Comparison of ENCODE assay signal across 9 cellular contexts in genomic region chr1:94463765-94464330, GRCh38. TPM values are rescaled to one million over a fixed set of nuclear protein-coding genes. Genes with fewer than 3 reads are reported as not detected.
A peak's percentile ranks its signal among the peaks of the same experiment; 100 is the strongest.
DNase-seq lines count a peak whose midpoint lies in the region; ATAC-seq, FAIRE-seq and TF ChIP-seq lines count a peak whose summit lies in the region.
"Had no signal": no experiment of that assay in that cellular context is flagged by ENCODE, and none has a peak within 500 bp of the region (broad histone marks: within the 10 kb centered on the region; RNA-seq: fewer than 3 reads in every experiment).

No MANE protein-coding gene starts in this region.

- peak; percentile 34 for DNase-seq in Calu3
- peak; percentile 10 for DNase-seq in H7
- DNase-seq in NCI-H82 (lab: John Stamatoyannopoulos, UW) = peak; percentile 78
- peak; percentile 56 for DNase-seq in bronchial epithelial cell (ENCODE audit: low read depth)
- no peak for DNase-seq in left lung
- no peak for DNase-seq in HK-2 (ENCODE audit: unreplicated experiment)
- no peak for DNase-seq in neuronal stem cell (ENCODE audit: low spot score)

- H3K27me3 ChIP-seq in H7 (ENCODE audit: control insufficient read depth, insufficient read depth, low read length) = no peaks in the 10 kb centered on the region; the same call in 1 of the 2 replicates
- H3K27me3 ChIP-seq in bronchial epithelial cell (ENCODE audit: control insufficient read depth, insufficient read depth, low read length) = no peaks in the 10 kb centered on the region
- H3K27me3 ChIP-seq in left lung = no peaks in the 10 kb centered on the region
- H3K27me3 ChIP-seq in neuronal stem cell (ENCODE audit: control insufficient read depth in 3 of 3, insufficient read depth in 3 of 3, low read depth in 1 of 3, low read length in 3 of 3) = no peaks in the 10 kb centered on the region

- intact Hi-C loops in Calu3 (cut with micrococcal nuclease; ENCODE audit: unreplicated experiment) = loop anchor here (1.0 to 10.0 kb wide), 5 partner anchors 47 to 438 kb away; partner anchors contain the start of gene ABCD3
- intact Hi-C loops in left lung (cut with DNase I) = no loop called here

- no peaks in the 10 kb centered on the region; the same call in 1 of the 2 replicates for H3K36me3 ChIP-seq in H7 (replicated peaks; ENCODE audit: control insufficient read depth, insufficient read depth, low read length)
- H3K36me3 ChIP-seq in bronchial epithelial cell (ENCODE audit: control insufficient read depth, insufficient read depth, low read length) = peaks cover 4% of the 10 kb centered on the region
- peaks cover 0 to 9% of the 10 kb centered on the region in 2 donors for H3K36me3 ChIP-seq in left lung
- peaks cover 7 to 63% of the 10 kb centered on the region in 2 donors for H3K36me3 ChIP-seq in neuronal stem cell (replicated peaks in 1 of 2; ENCODE audit: control insufficient read depth in 2 of 2, insufficient read depth in 2 of 2, low read length in 2 of 2)

- FAIRE-seq in bronchial epithelial cell (lab: Jason Lieb, UNC) = no peak

- H3K36me3 Mint-ChIP-seq in Calu3 (ENCODE audit: insufficient read depth, unreplicated experiment) = no peaks in the 10 kb centered on the region

- H2AK5ac ChIP-seq in neuronal stem cell (ENCODE audit: low read depth, low read length) = no peak overlapping the region

- no peak overlapping the region for H2BK120ac ChIP-seq in neuronal stem cell (ENCODE audit: low read depth, low read length)

- no peaks in the 10 kb centered on the region for H3K79me1 ChIP-seq in neuronal stem cell (ENCODE audit: low read depth, low read length)

- no CpG with 5 or more reads among the region's 3 CpGs for WGBS in neuronal stem cell (ENCODE audit: extremely low coverage in 2 of 2, insufficient read length in 2 of 2, insufficient replicate concordance in 1 of 2), 2 donors

- no peak overlapping the region for H3K4me3 ChIP-seq in H7 (ENCODE audit: insufficient read depth, low read depth, low read length)
- H3K4me3 ChIP-seq in bronchial epithelial cell (ENCODE audit: low read depth, low read length) = no peak overlapping the region
- no peak overlapping the region for H3K4me3 ChIP-seq in left lung
- no peak overlapping the region for H3K4me3 ChIP-seq in neuronal stem cell (ENCODE audit: low read length in 2 of 2)

- BruUV-seq in Calu3 (replicated peaks; lab: Mats Ljungman, UMichigan) = no TSS peak

- H3K9ac ChIP-seq in neuronal stem cell (ENCODE audit: low read depth, low read length, poor library complexity) = no peak overlapping the region

- TF ChIP-seq CTCF in Calu3 (IDR thresholded peaks at IDR 0.05; ENCODE audit: unreplicated experiment) (peak; percentile 63), bronchial epithelial cell (IDR thresholded peaks at IDR 0.05; ENCODE audit: insufficient read depth, low read length, severe bottlenecking) (peak; percentile 41), left lung (IDR thresholded peaks at IDR 0.05) (peak; percentile 18 to 40)

- no peak overlapping the region for H4K8ac ChIP-seq in neuronal stem cell (ENCODE audit: low read depth, low read length)

- no peak overlapping the region for H3K4ac ChIP-seq in neuronal stem cell (ENCODE audit: low read length)

- H3K23ac ChIP-seq in neuronal stem cell (ENCODE audit: low read depth, low read length, poor library complexity) = no peak overlapping the region

- peaks cover 8 to 14% of the 10 kb centered on the region in 2 donors for H3K4me1 ChIP-seq in left lung
- H3K4me1 ChIP-seq in neuronal stem cell (ENCODE audit: control insufficient read depth in 2 of 2, insufficient read depth in 1 of 2, low read depth in 1 of 2, low read length in 2 of 2) = no peaks in the 10 kb centered on the region

- CTCF ChIA-PET in Calu3 (lab: Charles Lee) = interaction anchor here (0.5 to 2.5 kb wide), 11 partner anchors 37 to 437 kb away, joined by 3 to 18 read pairs (median 4); no protein-coding TSS in a partner anchor

- H2BK5ac ChIP-seq in neuronal stem cell (ENCODE audit: low read length) = no peak overlapping the region

- no peak overlapping the region for H2BK15ac ChIP-seq in neuronal stem cell (ENCODE audit: low read length)

- H3K9me3 ChIP-seq in left lung (no peaks in the 10 kb centered on the region), neuronal stem cell (replicated peaks in 1 of 2; ENCODE audit: control insufficient read depth in 2 of 2, insufficient read depth in 1 of 2, low read depth in 1 of 2, low read length in 2 of 2) (peaks cover 4 to 8% of the 10 kb centered on the region in 2 donors)

- no peak overlapping the region for H2BK12ac ChIP-seq in neuronal stem cell (ENCODE audit: low read length)

- H3K18ac ChIP-seq in neuronal stem cell (ENCODE audit: low read length) = no peak overlapping the region

- H3K4me2 ChIP-seq in neuronal stem cell (ENCODE audit: insufficient read depth, low read length, poor library complexity, severe bottlenecking) = no peak overlapping the region

- H3K27me3 Mint-ChIP-seq in Calu3 (ENCODE audit: unreplicated experiment) = no peaks in the 10 kb centered on the region

- ATAC-seq in left lung (peak; percentile 95), HG03196 (IDR thresholded peaks at IDR 0.05; ENCODE audit: unreplicated experiment) (no peak)

- no peak overlapping the region for H3K4me3 Mint-ChIP-seq in Calu3 (ENCODE audit: low read depth, unreplicated experiment)
- H3K4me3 Mint-ChIP-seq: T-helper 1 cell treated with Interleukin-12 subunit alpha and Interleukin-12 subunit beta and Interleukin-4 antibody, amounts not matched to agents 30 μg/mL and 1 μg/mL, for 36 hours had no signal

- H3K27ac Mint-ChIP-seq in Calu3 (ENCODE audit: unreplicated experiment) = peak overlapping the region; percentile 13
- H3K27ac Mint-ChIP-seq: T-helper 1 cell treated with Interleukin-12 subunit alpha and Interleukin-12 subunit beta and Interleukin-4 antibody, amounts not matched to agents 30 μg/mL and 1 μg/mL, for 36 hours had no signal

- H3K27ac ChIP-seq in left lung (peak overlapping the region in 1 of 2 donors; percentile 36), neuronal stem cell (replicated peaks; ENCODE audit: low read length) (no peak overlapping the region)

- H3K14ac ChIP-seq in neuronal stem cell (ENCODE audit: low read length) = no peak overlapping the region

- H3K4me1 Mint-ChIP-seq in Calu3 (ENCODE audit: low read depth, unreplicated experiment) = peaks cover 25% of the 10 kb centered on the region

- no peak overlapping the region for H4K91ac ChIP-seq in neuronal stem cell (ENCODE audit: low read depth, low read length, poor library complexity)

- no peak overlapping the region for H2AFZ ChIP-seq in neuronal stem cell (ENCODE audit: low read length)

- no peaks in the 10 kb centered on the region for H3K9me3 Mint-ChIP-seq in Calu3 (ENCODE audit: low read depth, unreplicated experiment)
- H3K9me3 Mint-ChIP-seq: T-helper 1 cell treated with Interleukin-12 subunit alpha and Interleukin-12 subunit beta and Interleukin-4 antibody, amounts not matched to agents 30 μg/mL and 1 μg/mL, for 36 hours had no signal

RNA-seq across cellular contexts. Expression of gene ABCD3, which starts 45.7 kb away (rescaled TPM):
- total RNA-seq in Calu3 (2022) = 51.0 and 59.3 TPM in 2 replicates
- 32.1 and 34.5 TPM in 2 replicates for total RNA-seq in H7 (2014; rRNA removed; shearing (Covaris generic))
- total RNA-seq in bronchial epithelial cell = 29.2 and 40.6 TPM in 2 replicates
- 10 to 100 TPM; 58.7 to 66.1 TPM for total RNA-seq in left lung
- 21.0 TPM for polyA plus RNA-seq in neuronal stem cell (2013, experiment 1 of 2)
- polyA plus RNA-seq in neuronal stem cell (2013, experiment 2 of 2) = 22.2 TPM

Comparison
In these comparisons a context has a peak if more than half of its experiments do, and no peak if none do; other contexts are left out.
1. DNase-seq: peak in Calu3 (single experiment), H7 (single experiment), NCI-H82 (single experiment) and bronchial epithelial cell (single experiment); none in left lung (0 of 2), HK-2 (single experiment) and neuronal stem cell (single experiment).
2. Peak in every context shown above with its lines, with median percentiles within 50 percentile points of each other: CTCF ChIP-seq.